In the genomic region with DNA sequence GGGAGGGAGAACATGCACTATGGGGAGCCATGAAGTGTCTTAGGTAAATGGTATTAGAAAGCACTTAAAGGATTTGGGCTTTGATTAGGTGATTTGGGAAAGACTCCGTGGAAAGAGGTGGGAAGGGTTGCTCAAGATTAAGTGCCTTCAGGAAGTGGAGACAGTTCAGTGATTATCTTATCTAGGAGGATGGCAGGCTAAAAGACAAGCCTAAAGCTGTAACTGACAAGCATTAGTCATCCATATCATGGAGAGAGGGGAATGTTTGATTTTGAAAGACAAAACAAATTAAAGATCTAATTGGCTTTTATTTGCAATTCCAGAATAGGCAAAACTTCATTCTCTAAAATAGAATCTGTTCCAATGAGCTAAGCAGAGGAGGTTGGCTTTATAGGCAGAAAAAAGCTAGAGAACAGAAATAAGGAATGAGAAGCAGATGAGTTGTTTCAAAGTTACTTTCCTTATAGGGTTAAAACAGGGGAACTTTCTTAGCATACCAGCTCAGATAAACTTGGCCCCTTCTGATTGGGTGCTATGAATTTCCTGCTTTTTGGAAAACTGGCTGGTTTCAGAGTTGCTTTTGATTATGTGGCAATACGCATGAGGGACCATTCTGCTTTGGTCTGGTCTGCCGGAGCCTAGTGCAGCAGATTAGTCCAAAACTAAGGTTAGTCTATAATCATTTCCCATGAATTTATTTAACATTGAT, we compare ENCODE assay signal across 1 cellular context.
TF ChIP-seq lines count a peak whose summit lies in the region.

No MANE protein-coding gene starts in this region.

TF ChIP-seq in HepG2, 621 proteins besides CTCF, POLR2A, EP300 and RAD21 (continued from another document):
- TF ChIP-seq, protein P1, sequence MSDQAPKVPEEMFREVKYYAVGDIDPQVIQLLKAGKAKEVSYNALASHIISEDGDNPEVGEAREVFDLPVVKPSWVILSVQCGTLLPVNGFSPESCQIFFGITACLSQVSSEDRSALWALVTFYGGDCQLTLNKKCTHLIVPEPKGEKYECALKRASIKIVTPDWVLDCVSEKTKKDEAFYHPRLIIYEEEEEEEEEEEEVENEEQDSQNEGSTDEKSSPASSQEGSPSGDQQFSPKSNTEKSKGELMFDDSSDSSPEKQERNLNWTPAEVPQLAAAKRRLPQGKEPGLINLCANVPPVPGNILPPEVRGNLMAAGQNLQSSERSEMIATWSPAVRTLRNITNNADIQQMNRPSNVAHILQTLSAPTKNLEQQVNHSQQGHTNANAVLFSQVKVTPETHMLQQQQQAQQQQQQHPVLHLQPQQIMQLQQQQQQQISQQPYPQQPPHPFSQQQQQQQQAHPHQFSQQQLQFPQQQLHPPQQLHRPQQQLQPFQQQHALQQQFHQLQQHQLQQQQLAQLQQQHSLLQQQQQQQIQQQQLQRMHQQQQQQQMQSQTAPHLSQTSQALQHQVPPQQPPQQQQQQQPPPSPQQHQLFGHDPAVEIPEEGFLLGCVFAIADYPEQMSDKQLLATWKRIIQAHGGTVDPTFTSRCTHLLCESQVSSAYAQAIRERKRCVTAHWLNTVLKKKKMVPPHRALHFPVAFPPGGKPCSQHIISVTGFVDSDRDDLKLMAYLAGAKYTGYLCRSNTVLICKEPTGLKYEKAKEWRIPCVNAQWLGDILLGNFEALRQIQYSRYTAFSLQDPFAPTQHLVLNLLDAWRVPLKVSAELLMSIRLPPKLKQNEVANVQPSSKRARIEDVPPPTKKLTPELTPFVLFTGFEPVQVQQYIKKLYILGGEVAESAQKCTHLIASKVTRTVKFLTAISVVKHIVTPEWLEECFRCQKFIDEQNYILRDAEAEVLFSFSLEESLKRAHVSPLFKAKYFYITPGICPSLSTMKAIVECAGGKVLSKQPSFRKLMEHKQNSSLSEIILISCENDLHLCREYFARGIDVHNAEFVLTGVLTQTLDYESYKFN (CRISPR knock-in tag; conservative IDR thresholded peaks at IDR 0.05), result no peak
- TF ChIP-seq NPAS2 (CRISPR knock-in tag; IDR thresholded peaks at IDR 0.05; ENCODE audit: borderline replicate concordance) (no peak), ZNF143 (CRISPR knock-in tag; IDR thresholded peaks at IDR 0.05) (no peak), TBX2 (CRISPR knock-in tag; IDR thresholded peaks at IDR 0.05; ENCODE audit: borderline replicate concordance) (no peak), CEBPB (IDR thresholded peaks at IDR 0.05; ENCODE audit: borderline replicate concordance, low read depth, low read length) (no peak)
- TF ChIP-seq, protein P2, sequence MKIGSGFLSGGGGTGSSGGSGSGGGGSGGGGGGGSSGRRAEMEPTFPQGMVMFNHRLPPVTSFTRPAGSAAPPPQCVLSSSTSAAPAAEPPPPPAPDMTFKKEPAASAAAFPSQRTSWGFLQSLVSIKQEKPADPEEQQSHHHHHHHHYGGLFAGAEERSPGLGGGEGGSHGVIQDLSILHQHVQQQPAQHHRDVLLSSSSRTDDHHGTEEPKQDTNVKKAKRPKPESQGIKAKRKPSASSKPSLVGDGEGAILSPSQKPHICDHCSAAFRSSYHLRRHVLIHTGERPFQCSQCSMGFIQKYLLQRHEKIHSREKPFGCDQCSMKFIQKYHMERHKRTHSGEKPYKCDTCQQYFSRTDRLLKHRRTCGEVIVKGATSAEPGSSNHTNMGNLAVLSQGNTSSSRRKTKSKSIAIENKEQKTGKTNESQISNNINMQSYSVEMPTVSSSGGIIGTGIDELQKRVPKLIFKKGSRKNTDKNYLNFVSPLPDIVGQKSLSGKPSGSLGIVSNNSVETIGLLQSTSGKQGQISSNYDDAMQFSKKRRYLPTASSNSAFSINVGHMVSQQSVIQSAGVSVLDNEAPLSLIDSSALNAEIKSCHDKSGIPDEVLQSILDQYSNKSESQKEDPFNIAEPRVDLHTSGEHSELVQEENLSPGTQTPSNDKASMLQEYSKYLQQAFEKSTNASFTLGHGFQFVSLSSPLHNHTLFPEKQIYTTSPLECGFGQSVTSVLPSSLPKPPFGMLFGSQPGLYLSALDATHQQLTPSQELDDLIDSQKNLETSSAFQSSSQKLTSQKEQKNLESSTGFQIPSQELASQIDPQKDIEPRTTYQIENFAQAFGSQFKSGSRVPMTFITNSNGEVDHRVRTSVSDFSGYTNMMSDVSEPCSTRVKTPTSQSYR (CRISPR knock-in tag; IDR thresholded peaks at IDR 0.05; ENCODE audit: borderline replicate concordance), result no peak
- TF ChIP-seq, protein P3, sequence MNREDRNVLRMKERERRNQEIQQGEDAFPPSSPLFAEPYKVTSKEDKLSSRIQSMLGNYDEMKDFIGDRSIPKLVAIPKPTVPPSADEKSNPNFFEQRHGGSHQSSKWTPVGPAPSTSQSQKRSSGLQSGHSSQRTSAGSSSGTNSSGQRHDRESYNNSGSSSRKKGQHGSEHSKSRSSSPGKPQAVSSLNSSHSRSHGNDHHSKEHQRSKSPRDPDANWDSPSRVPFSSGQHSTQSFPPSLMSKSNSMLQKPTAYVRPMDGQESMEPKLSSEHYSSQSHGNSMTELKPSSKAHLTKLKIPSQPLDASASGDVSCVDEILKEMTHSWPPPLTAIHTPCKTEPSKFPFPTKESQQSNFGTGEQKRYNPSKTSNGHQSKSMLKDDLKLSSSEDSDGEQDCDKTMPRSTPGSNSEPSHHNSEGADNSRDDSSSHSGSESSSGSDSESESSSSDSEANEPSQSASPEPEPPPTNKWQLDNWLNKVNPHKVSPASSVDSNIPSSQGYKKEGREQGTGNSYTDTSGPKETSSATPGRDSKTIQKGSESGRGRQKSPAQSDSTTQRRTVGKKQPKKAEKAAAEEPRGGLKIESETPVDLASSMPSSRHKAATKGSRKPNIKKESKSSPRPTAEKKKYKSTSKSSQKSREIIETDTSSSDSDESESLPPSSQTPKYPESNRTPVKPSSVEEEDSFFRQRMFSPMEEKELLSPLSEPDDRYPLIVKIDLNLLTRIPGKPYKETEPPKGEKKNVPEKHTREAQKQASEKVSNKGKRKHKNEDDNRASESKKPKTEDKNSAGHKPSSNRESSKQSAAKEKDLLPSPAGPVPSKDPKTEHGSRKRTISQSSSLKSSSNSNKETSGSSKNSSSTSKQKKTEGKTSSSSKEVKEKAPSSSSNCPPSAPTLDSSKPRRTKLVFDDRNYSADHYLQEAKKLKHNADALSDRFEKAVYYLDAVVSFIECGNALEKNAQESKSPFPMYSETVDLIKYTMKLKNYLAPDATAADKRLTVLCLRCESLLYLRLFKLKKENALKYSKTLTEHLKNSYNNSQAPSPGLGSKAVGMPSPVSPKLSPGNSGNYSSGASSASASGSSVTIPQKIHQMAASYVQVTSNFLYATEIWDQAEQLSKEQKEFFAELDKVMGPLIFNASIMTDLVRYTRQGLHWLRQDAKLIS (CRISPR knock-in tag; IDR thresholded peaks at IDR 0.05), result no peak
